ENCODE assay signal across 14 cellular contexts in genomic region chr16:27759301-27759871, GRCh38.
DNase-seq lines count a peak whose midpoint lies in the region; ATAC-seq and TF ChIP-seq lines count a peak whose summit lies in the region.
"Had no signal": no experiment of that assay in that cellular context is flagged by ENCODE, and none has a peak within 500 bp of the region (broad histone marks: within the 10 kb centered on the region; RNA-seq: fewer than 3 reads in every experiment).

No MANE protein-coding gene starts in this region.

- H3K36me3 ChIP-seq in fibroblast of lung (ENCODE audit: control insufficient read depth, insufficient read depth, low read length), result peaks cover 3% of the 10 kb centered on the region
- peaks cover 0 to 7% of the 10 kb centered on the region in 2 donors for H3K36me3 ChIP-seq in psoas muscle (ENCODE audit: insufficient read depth in 1 of 2, low read depth in 1 of 2)
- H3K36me3 ChIP-seq: prostate gland had no signal

- H3K79me2 ChIP-seq in fibroblast of lung (ENCODE audit: control insufficient read depth, insufficient read depth, low read length), result no peaks in the 10 kb centered on the region

- no peaks in the 10 kb centered on the region for H4K20me1 ChIP-seq in fibroblast of lung (ENCODE audit: control insufficient read depth, extremely low read depth, insufficient read depth, low read length)

- H3K4me3 ChIP-seq in fibroblast of lung (replicated peaks in 1 of 4; ENCODE audit: control extremely low read depth in 1 of 4, insufficient read depth in 1 of 4, low read depth in 3 of 4, low read length in 4 of 4) (no peak overlapping the region), psoas muscle (no peak overlapping the region)
- H3K4me3 ChIP-seq: esophagus muscularis mucosa, prostate gland, thyroid gland had no signal

- H3K4me3 Mint-ChIP-seq in natural killer cell, result no peak overlapping the region
- no peak overlapping the region for H3K4me3 Mint-ChIP-seq in effector memory CD8-positive, alpha-beta T cell

- H3K36me3 Mint-ChIP-seq in natural killer cell, result no peaks in the 10 kb centered on the region
- H3K36me3 Mint-ChIP-seq in effector memory CD8-positive, alpha-beta T cell (ENCODE audit: insufficient read depth), result peaks cover 11% of the 10 kb centered on the region

- peaks cover 4 to 14% of the 10 kb centered on the region in 2 donors for H3K4me1 Mint-ChIP-seq in natural killer cell
- H3K4me1 Mint-ChIP-seq in effector memory CD8-positive, alpha-beta T cell (ENCODE audit: low read depth in 2 of 2), result peaks cover 0 to 2% of the 10 kb centered on the region in 2 donors

- H3K4me2 ChIP-seq in fibroblast of lung (ENCODE audit: extremely low read depth, insufficient read depth, low read length), result no peak overlapping the region

- H3K27ac Mint-ChIP-seq in natural killer cell, result no peak overlapping the region
- no peak overlapping the region for H3K27ac Mint-ChIP-seq in effector memory CD8-positive, alpha-beta T cell

- H3K27me3 Mint-ChIP-seq in natural killer cell (ENCODE audit: low read depth in 2 of 2), result no peaks in the 10 kb centered on the region
- H3K27me3 Mint-ChIP-seq in effector memory CD8-positive, alpha-beta T cell, result no peaks in the 10 kb centered on the region

- intact Hi-C loops in psoas muscle (cut with DNase I), result no loop called here
- intact Hi-C loops in natural killer cell (cut with micrococcal nuclease), result no loop called here

- H3K9me3 Mint-ChIP-seq in natural killer cell, result no peaks in the 10 kb centered on the region
- H3K9me3 Mint-ChIP-seq in effector memory CD8-positive, alpha-beta T cell, result no peaks in the 10 kb centered on the region

- H3K27me3 ChIP-seq in fibroblast of lung (ENCODE audit: control insufficient read depth, insufficient read depth, low read length) (no peaks in the 10 kb centered on the region), psoas muscle (ENCODE audit: insufficient read depth in 3 of 3, low read length in 2 of 3) (no peaks in the 10 kb centered on the region)
- H3K27me3 ChIP-seq: esophagus muscularis mucosa, thyroid gland had no signal

- 36 to 46% (median 38%) methylated on average over 9 of the region's 9 CpGs for WGBS in psoas muscle, 3 donors

- H3K4me1 ChIP-seq in fibroblast of lung (ENCODE audit: control insufficient read depth, extremely low read depth, insufficient read depth, low read length), result peaks cover 4% of the 10 kb centered on the region
- H3K4me1 ChIP-seq in psoas muscle, result no peaks in the 10 kb centered on the region
- H3K4me1 ChIP-seq: esophagus muscularis mucosa, prostate gland had no signal

- H3K27ac ChIP-seq in fibroblast of lung (ENCODE audit: insufficient read depth, low read length), result peak overlapping the region; percentile 38
- no peak overlapping the region for H3K27ac ChIP-seq in psoas muscle
- H3K27ac ChIP-seq: esophagus muscularis mucosa, prostate gland, thyroid gland had no signal

- TF ChIP-seq CTCF in fibroblast of lung (conservative IDR thresholded peaks at IDR 0.05 in 1 of 2, IDR thresholded peaks at IDR 0.05 in 1 of 2; ENCODE audit: low read depth in 1 of 2, low read length in 2 of 2), result no peak
- no peak for TF ChIP-seq CTCF in psoas muscle (IDR thresholded peaks at IDR 0.05)
- TF ChIP-seq CTCF in natural killer cell (IDR thresholded peaks at IDR 0.05), result no peak

- no peak overlapping the region for H3K9ac ChIP-seq in fibroblast of lung (ENCODE audit: insufficient read depth, low read length)

- ATAC-seq in SK-N-SH treated with all-trans-retinoic acid at 6 μM for 48 hours (peak; percentile 47), psoas muscle (peak; percentile 48 to 73 (median 52)), GM21786 (IDR thresholded peaks at IDR 0.05; ENCODE audit: unreplicated experiment) (no peak), natural killer cell (no peak)
- ATAC-seq in effector memory CD8-positive, alpha-beta T cell (replicated peaks), result no peak

- peak; percentile 27 for DNase-seq in ELF-1 (ENCODE audit: low read depth, low spot score)
- peak; percentile 55 to 87 for DNase-seq in fibroblast of lung (ENCODE audit: low read depth in 2 of 2)
- DNase-seq in psoas muscle, result no peak
- DNase-seq in NCI-H446 treated with DMSO at 0.1 percent for 48 hours (lab: John Stamatoyannopoulos, UW), result no peak
- DNase-seq in natural killer cell, result no peak
- DNase-seq in effector memory CD8-positive, alpha-beta T cell, result no peak
- DNase-seq: activated CD8-positive, alpha-beta memory T cell treated with anti-CD3 and anti-CD28 coated beads for 24 hours; NCI-H1092 treated with DMSO at 0.1 percent for 48 hours; T-helper 1 cell; thyroid gland had no signal

- H2AFZ ChIP-seq in fibroblast of lung (ENCODE audit: low read length), result no peak overlapping the region

- H3K9me3 ChIP-seq in fibroblast of lung (ENCODE audit: control insufficient read depth, insufficient read depth, low read depth, low read length), result no peaks in the 10 kb centered on the region
- no peaks in the 10 kb centered on the region for H3K9me3 ChIP-seq in psoas muscle
- H3K9me3 ChIP-seq: prostate gland, thyroid gland had no signal

TF ChIP-seq in SK-N-SH treated with all-trans-retinoic acid at 6 μM for 48 hours, 23 proteins besides CTCF, POLR2A, EP300 and RAD21:
- no peak for TF ChIP-seq ZNF8 (CRISPR knock-in tag; IDR thresholded peaks at IDR 0.05)
- TF ChIP-seq RARB (CRISPR knock-in tag; IDR thresholded peaks at IDR 0.05), result no peak
- no peak for TF ChIP-seq BACH2 (CRISPR knock-in tag; IDR thresholded peaks at IDR 0.05; ENCODE audit: borderline replicate concordance)
- no peak for TF ChIP-seq SNAI2 (CRISPR knock-in tag; IDR thresholded peaks at IDR 0.05)
- no peak for TF ChIP-seq ZNF70 (CRISPR knock-in tag; IDR thresholded peaks at IDR 0.05)
- TF ChIP-seq TCF4 (CRISPR knock-in tag; IDR thresholded peaks at IDR 0.05; ENCODE audit: borderline replicate concordance), result no peak
- no peak for TF ChIP-seq CSRNP3 (CRISPR knock-in tag; IDR thresholded peaks at IDR 0.05)
- no peak for TF ChIP-seq PATZ1 (CRISPR knock-in tag; IDR thresholded peaks at IDR 0.05; ENCODE audit: borderline replicate concordance)
- TF ChIP-seq ZFP30 (CRISPR knock-in tag; IDR thresholded peaks at IDR 0.05), result no peak
- TF ChIP-seq ZFP3 (CRISPR knock-in tag; IDR thresholded peaks at IDR 0.05), result no peak
- no peak for TF ChIP-seq ARNTL (CRISPR knock-in tag; IDR thresholded peaks at IDR 0.05; ENCODE audit: borderline replicate concordance, low read depth)
- no peak for TF ChIP-seq ZNF565 (CRISPR knock-in tag; conservative IDR thresholded peaks at IDR 0.05; ENCODE audit: low read depth)
- TF ChIP-seq GLIS3 (CRISPR knock-in tag; IDR thresholded peaks at IDR 0.05), result no peak
- no peak for TF ChIP-seq ISL1 (CRISPR knock-in tag; IDR thresholded peaks at IDR 0.05)
- no peak for TF ChIP-seq TOX (CRISPR knock-in tag; IDR thresholded peaks at IDR 0.05; ENCODE audit: borderline replicate concordance)
- TF ChIP-seq CREB5 (CRISPR knock-in tag; IDR thresholded peaks at IDR 0.05; ENCODE audit: low read depth), result no peak
- TF ChIP-seq OSR1 (CRISPR knock-in tag; IDR thresholded peaks at IDR 0.05), result no peak

Comparison
In these comparisons a context has a peak if more than half of its experiments do, and no peak if none do; other contexts are left out.
1. DNase-seq: peak in ELF-1 (single experiment) and fibroblast of lung (2 of 2); none in psoas muscle (0 of 2), NCI-H446 treated with DMSO at 0.1 percent for 48 hours (single experiment), natural killer cell (single experiment) and effector memory CD8-positive, alpha-beta T cell (0 of 3).
2. ATAC-seq: peak in SK-N-SH treated with all-trans-retinoic acid at 6 μM for 48 hours (single experiment) and psoas muscle (4 of 4); none in GM21786 (single experiment), natural killer cell (0 of 3) and effector memory CD8-positive, alpha-beta T cell (single experiment).